Comparison of ENCODE assay signal across 9 cellular contexts in genomic region chr2:219248845-219249202, GRCh38. TPM values are rescaled to one million over a fixed set of nuclear protein-coding genes. Genes with fewer than 3 reads are reported as not detected.
DNase-seq lines count a peak whose midpoint lies in the region; ATAC-seq and TF ChIP-seq lines count a peak whose summit lies in the region.
"Had no signal": no experiment of that assay in that cellular context is flagged by ENCODE, and none has a peak within 500 bp of the region (broad histone marks: within the 10 kb centered on the region; RNA-seq: fewer than 3 reads in every experiment).

No MANE protein-coding gene starts in this region.

- peaks cover 4 to 63% (median 25%) of the 10 kb centered on the region in 3 donors for H3K36me3 Mint-ChIP-seq in CD8-positive, alpha-beta memory T cell
- H3K36me3 Mint-ChIP-seq in endothelial cell (ENCODE audit: low read depth, unreplicated experiment): peaks cover 14% of the 10 kb centered on the region

- peaks cover 0 to 2% (median 0%) of the 10 kb centered on the region in 5 donors for H3K9me3 Mint-ChIP-seq in CD8-positive, alpha-beta memory T cell
- H3K9me3 Mint-ChIP-seq in endothelial cell (ENCODE audit: unreplicated experiment): no peaks in the 10 kb centered on the region

- no peak for DNase-seq in CD8-positive, alpha-beta memory T cell
- DNase-seq in Panc1 (ENCODE audit: low read depth, low spot score): no peak
- no peak for DNase-seq in endothelial cell (ENCODE audit: low spot score)
- DNase-seq in prostate gland (ENCODE audit: low spot score): no peak
- DNase-seq in SKM-1 (lab: John Stamatoyannopoulos, UW; ENCODE audit: unreplicated experiment): no peak
- no peak for DNase-seq in inferior parietal cortex (ENCODE audit: extremely low spot score)
- DNase-seq in RKO (ENCODE audit: low spot score): no peak

- peaks cover 0 to 6% of the 10 kb centered on the region in 2 donors for H3K27me3 Mint-ChIP-seq in CD8-positive, alpha-beta memory T cell
- peaks cover 22% of the 10 kb centered on the region for H3K27me3 Mint-ChIP-seq in endothelial cell (ENCODE audit: unreplicated experiment)

- CTCF ChIA-PET in CD8-positive, alpha-beta memory T cell (lab: Charles Lee): interaction anchor here (1.0 to 12.3 kb wide), 9 partner anchors 19 to 95 kb away, joined by 3 to 136 read pairs (median 9); partner anchors contain the start of genes ANKZF1, ATG9A, DNAJB2 and NHEJ1
- CTCF ChIA-PET in Panc1 (lab: Charles Lee): interaction anchor here (0.8 to 1.1 kb wide), 2 partner anchors 31 to 46 kb away, joined by 3 to 6 read pairs; no protein-coding TSS in a partner anchor

- peaks cover 35% of the 10 kb centered on the region for H3K36me3 ChIP-seq in CD8-positive, alpha-beta memory T cell (ENCODE audit: insufficient read depth, low read length)
- H3K36me3 ChIP-seq in Panc1 (ENCODE audit: control insufficient read depth, insufficient read depth, low read length): no peaks in the 10 kb centered on the region; the same call in 1 of the 2 replicates
- H3K36me3 ChIP-seq in prostate gland: no peaks in the 10 kb centered on the region

- peak overlapping the region; percentile 56 for H3K4me3 ChIP-seq in CD8-positive, alpha-beta memory T cell (ENCODE audit: low read length)
- H3K4me3 ChIP-seq in Panc1 (ENCODE audit: low read depth in 2 of 2, low read length in 2 of 2): no peak overlapping the region
- H3K4me3 ChIP-seq in prostate gland: no peak overlapping the region

- POLR2A ChIA-PET in CD8-positive, alpha-beta memory T cell (lab: Charles Lee): interaction anchor here (0.5 to 11.9 kb wide), 11 partner anchors 9 to 841 kb away, joined by 3 to 164 read pairs (median 8); partner anchors contain the start of genes ABCB6, ANKZF1, ATG9A and CNPPD1
- POLR2A ChIA-PET in Panc1 (lab: Charles Lee): interaction anchor here (0.7 kb wide), 1 partner anchor 30 kb away, joined by 3 read pairs; no protein-coding TSS in a partner anchor

- in situ Hi-C loops in Panc1 (cut with HindIII; ENCODE audit: low pct_unique_long_range_greater_than_20kb, low sequenced_read_pairs): no loop called here

- H3K9me3 ChIP-seq in CD8-positive, alpha-beta memory T cell (ENCODE audit: low read length): no peaks in the 10 kb centered on the region
- no peaks in the 10 kb centered on the region for H3K9me3 ChIP-seq in Panc1 (ENCODE audit: control insufficient read depth, insufficient read depth, low read depth, low read length)
- H3K9me3 ChIP-seq in prostate gland: no peaks in the 10 kb centered on the region

- no peak for TF ChIP-seq CTCF in Panc1 (IDR thresholded peaks at IDR 0.05)
- no peak for TF ChIP-seq CTCF in endothelial cell (IDR thresholded peaks at IDR 0.05; ENCODE audit: unreplicated experiment)
- TF ChIP-seq CTCF in prostate gland (IDR thresholded peaks at IDR 0.05): no peak

- no TSS peak for BruUV-seq in Panc1 (replicated peaks; lab: Mats Ljungman, UMichigan)

- intact Hi-C loops in Panc1 (cut with micrococcal nuclease; ENCODE audit: unreplicated experiment): no loop called here
- intact Hi-C loops in prostate gland (cut with DNase I): no loop called here

- peaks cover 78 to 84% (median 80%) of the 10 kb centered on the region in 3 donors for H3K4me1 Mint-ChIP-seq in CD8-positive, alpha-beta memory T cell
- peaks cover 31% of the 10 kb centered on the region for H3K4me1 Mint-ChIP-seq in endothelial cell (ENCODE audit: unreplicated experiment)

- peaks cover 76% of the 10 kb centered on the region for H3K4me1 ChIP-seq in CD8-positive, alpha-beta memory T cell (ENCODE audit: insufficient read depth, low read length)
- H3K4me1 ChIP-seq in Panc1 (ENCODE audit: control insufficient read depth, insufficient read depth, low read length): peaks cover 51% of the 10 kb centered on the region
- peaks cover 29% of the 10 kb centered on the region for H3K4me1 ChIP-seq in prostate gland (replicated peaks)

- WGBS in prostate gland: 40% methylated on average over 2 of the region's 2 CpGs

- ATAC-seq in Panc1 (no peak), HG02763 (IDR thresholded peaks at IDR 0.05; ENCODE audit: unreplicated experiment) (no peak)

- peak overlapping the region; percentile 85 to 98 (median 94) for H3K27ac Mint-ChIP-seq in CD8-positive, alpha-beta memory T cell
- peak overlapping the region; percentile 89 for H3K27ac Mint-ChIP-seq in endothelial cell (ENCODE audit: unreplicated experiment)

- H3K4me3 Mint-ChIP-seq in CD8-positive, alpha-beta memory T cell: peak overlapping the region; percentile 84 to 99 (median 90)
- peak overlapping the region; percentile 85 for H3K4me3 Mint-ChIP-seq in endothelial cell (ENCODE audit: unreplicated experiment)

- H3K27ac ChIP-seq in CD8-positive, alpha-beta memory T cell (ENCODE audit: low read depth, low read length): peak overlapping the region; percentile 69
- H3K27ac ChIP-seq in Panc1 (ENCODE audit: low read length) (peak overlapping the region; percentile 65), prostate gland (peak overlapping the region; percentile 86 to 94)

- no peaks in the 10 kb centered on the region for H3K27me3 ChIP-seq in CD8-positive, alpha-beta memory T cell (ENCODE audit: insufficient read depth, low read length, poor library complexity, severe bottlenecking)
- no peaks in the 10 kb centered on the region for H3K27me3 ChIP-seq in Panc1 (ENCODE audit: control insufficient read depth, insufficient read depth, low read length)
- H3K27me3 ChIP-seq in prostate gland (replicated peaks; ENCODE audit: insufficient read depth): no peaks in the 10 kb centered on the region

- TF ChIP-seq POLR2A in prostate gland (IDR thresholded peaks at IDR 0.05): no peak

RNA-seq across cellular contexts. Expression of gene STK16, which starts 3.5 kb away (rescaled TPM):
- 10 to 100 TPM; 23.0 to 26.1 TPM for total RNA-seq in CD8-positive, alpha-beta memory T cell
- polyA plus RNA-seq in CD8-positive, alpha-beta memory T cell: 18.6 TPM
- total RNA-seq in Panc1 (2021; ENCODE audit: unreplicated experiment) (29.9 TPM), endothelial cell (ENCODE audit: unreplicated experiment) (29.5 TPM), prostate gland (10 to 100 TPM; 20.5 to 26.1 TPM)
- polyA plus RNA-seq in Panc1 (2012; ENCODE audit: insufficient read length): 39.9 TPM

RNA-seq across cellular contexts. Expression of gene GLB1L, which starts 3.6 kb away (rescaled TPM):
- 1 to 10 TPM; 2.6 to 3.5 TPM for total RNA-seq in CD8-positive, alpha-beta memory T cell
- 0.99 TPM for polyA plus RNA-seq in CD8-positive, alpha-beta memory T cell
- 8.1 TPM for total RNA-seq in Panc1 (2021; ENCODE audit: unreplicated experiment)
- polyA plus RNA-seq in Panc1 (2012; ENCODE audit: insufficient read length): 3.1 TPM
- 7.3 TPM for total RNA-seq in endothelial cell (ENCODE audit: unreplicated experiment)
- 10 to 100 TPM; 23.1 to 25.0 TPM for total RNA-seq in prostate gland

RNA-seq across cellular contexts. Expression of gene TUBA4B, which starts 4.2 kb away (rescaled TPM):
- not detected for total RNA-seq in CD8-positive, alpha-beta memory T cell
- not detected for polyA plus RNA-seq in CD8-positive, alpha-beta memory T cell
- not detected for total RNA-seq in Panc1 (2021; ENCODE audit: unreplicated experiment)
- polyA plus RNA-seq in Panc1 (2012; ENCODE audit: insufficient read length): 0.21 TPM
- total RNA-seq in endothelial cell (ENCODE audit: unreplicated experiment): not detected
- total RNA-seq in prostate gland: not detected
- total RNA-seq: mucosa of gallbladder had no signal

RNA-seq across cellular contexts. Expression of gene TUBA4A, which starts 4.9 kb away (rescaled TPM):
- total RNA-seq in CD8-positive, alpha-beta memory T cell: 100 to 1,000 TPM; 175 to 178 TPM
- 234 TPM for polyA plus RNA-seq in CD8-positive, alpha-beta memory T cell
- total RNA-seq in Panc1 (2021; ENCODE audit: unreplicated experiment) (12.9 TPM), endothelial cell (ENCODE audit: unreplicated experiment) (18.7 TPM), prostate gland (10 to 100 TPM; 43.5 to 51.2 TPM)
- polyA plus RNA-seq in Panc1 (2012; ENCODE audit: insufficient read length): 9.4 TPM

RNA-seq across cellular contexts. Expression of gene ANKZF1, which starts 19.2 kb away (rescaled TPM):
- total RNA-seq in CD8-positive, alpha-beta memory T cell: 10 to 100 TPM; 72.4 to 76.0 TPM
- 32.5 TPM for polyA plus RNA-seq in CD8-positive, alpha-beta memory T cell
- total RNA-seq in Panc1 (2021; ENCODE audit: unreplicated experiment) (36.2 TPM), endothelial cell (ENCODE audit: unreplicated experiment) (43.8 TPM), prostate gland (10 to 100 TPM; 64.4 to 85.7 TPM)
- polyA plus RNA-seq in Panc1 (2012; ENCODE audit: insufficient read length): 41.8 TPM
